Comparison of ENCODE assay signal across 26 cellular contexts in the genomic region with DNA sequence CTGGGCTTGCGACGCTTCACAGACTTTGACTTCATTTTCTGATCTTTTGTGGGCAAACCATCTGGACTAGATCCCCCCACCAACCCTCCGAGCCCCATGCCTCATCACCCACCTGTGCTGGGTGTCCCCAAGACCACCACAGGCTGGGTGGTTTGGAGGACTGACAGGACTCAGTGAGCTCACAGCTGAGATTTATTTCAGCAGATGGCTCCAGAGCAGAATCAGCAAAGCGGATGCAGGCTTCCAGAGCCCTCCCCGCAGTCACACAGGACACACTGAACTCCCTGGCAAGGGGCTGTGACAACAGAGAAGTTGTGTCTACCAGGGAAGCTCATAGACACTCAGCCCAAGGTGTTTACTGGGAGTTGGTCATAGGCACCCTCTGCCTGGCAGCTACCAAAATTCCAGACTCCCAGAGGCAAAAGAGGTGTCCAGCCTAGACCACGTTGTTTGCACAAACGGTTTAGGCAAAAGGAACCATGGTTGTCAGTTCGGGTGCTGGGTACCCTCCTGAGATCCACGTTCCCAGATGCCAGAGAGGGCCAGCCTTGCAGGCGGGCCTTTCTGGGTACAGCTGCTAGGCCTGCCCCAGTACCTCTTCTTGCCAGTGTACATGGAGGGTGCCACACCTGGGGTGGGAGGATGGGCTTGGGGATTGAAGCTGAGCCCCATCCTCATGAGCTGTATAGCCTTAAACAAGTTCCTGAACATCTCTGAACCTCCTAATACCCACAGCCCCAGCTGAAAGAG.
"Had no signal": no experiment of that assay in that cellular context is flagged by ENCODE, and none has a peak within 500 bp of the region (broad histone marks: within the 10 kb centered on the region; RNA-seq: fewer than 3 reads in every experiment).

No MANE protein-coding gene starts in this region.

- DNase-seq: activated CD4-positive, alpha-beta T cell treated with anti-CD3 and anti-CD28 coated beads for 4 hours; activated CD8-positive, alpha-beta memory T cell treated with anti-CD3 and anti-CD28 coated beads, Interleukin-2, amount 50 U/mL, for 48 hours; activated CD8-positive, alpha-beta T cell treated with anti-CD3 and anti-CD28 coated beads, Interleukin-2, amount 10 ng/mL, durations not matched to agents 7 days and 5 days; activated effector memory CD4-positive, alpha-beta T cell treated with anti-CD3 and anti-CD28 coated beads, Interleukin-2, amount 50 U/mL, for 16 hours; activated naive CD4-positive, alpha-beta T cell treated with anti-CD3 and anti-CD28 coated beads for 36 hours; activated naive CD8-positive, alpha-beta T cell treated with anti-CD3 and anti-CD28 coated beads, Interleukin-2, amount 10 ng/mL, durations not matched to agents 7 days and 5 days; activated T-cell treated with anti-CD3 and anti-CD28 coated beads, Interleukin-2, amount 50 U/mL, for 1 hour; adrenal gland; MV-4-11; NCI-H1092 treated with DMSO at 0.1 percent for 48 hours; NCI-H1417 treated with DMSO at 0.1 percent for 48 hours; NCI-H1694; NCI-H2029 treated with DMSO at 0.1 percent for 48 hours; NCI-H345; NCI-H69; NK-92 treated with Interleukin-12 subunit alpha and Interleukin-12 subunit beta, amount 100 ng/mL, for 24 hours; OCI-M1; Right ventricle myocardium superior; RPMI8226; SJCRH30; SK-N-SH; T-helper 1 cell had no signal

- H3K4me1 ChIP-seq: breast epithelium, SJCRH30 had no signal

- H3K4me2 ChIP-seq: KMS-11, SK-N-SH had no signal

- ATAC-seq: activated CD4-positive, CD25-positive, alpha-beta regulatory T cell treated with anti-CD3 and anti-CD28 coated beads, Interleukin-2, amount 50 U/mL, for 24 hours; activated CD8-positive, alpha-beta T cell treated with anti-CD3 and anti-CD28 coated beads, Interleukin-2, amount 10 ng/mL, durations not matched to agents 7 days and 5 days; Panc1 had no signal

- H3K9me3 ChIP-seq: adrenal gland, breast epithelium, SJCRH30, SK-N-SH had no signal

- H3K9me3 Mint-ChIP-seq: activated naive CD4-positive, alpha-beta T cell treated with anti-CD3 and anti-CD28 coated beads for 36 hours; activated naive CD8-positive, alpha-beta T cell treated with anti-CD3 and anti-CD28 coated beads, Interleukin-2, amount 10 ng/mL, durations not matched to agents 7 days and 5 days had no signal

- H3K27me3 Mint-ChIP-seq: activated naive CD8-positive, alpha-beta T cell treated with anti-CD3 and anti-CD28 coated beads, Interleukin-2, amount 10 ng/mL, durations not matched to agents 7 days and 5 days had no signal

- H3K4me3 ChIP-seq: adrenal gland, breast epithelium, SJCRH30 had no signal

- H3K9ac ChIP-seq: KMS-11, SK-N-SH had no signal

- H3K4me3 Mint-ChIP-seq: activated CD8-positive, alpha-beta T cell treated with anti-CD3 and anti-CD28 coated beads, Interleukin-2, amount 10 ng/mL, durations not matched to agents 7 days and 5 days; activated naive CD4-positive, alpha-beta T cell treated with anti-CD3 and anti-CD28 coated beads for 36 hours; activated naive CD8-positive, alpha-beta T cell treated with anti-CD3 and anti-CD28 coated beads, Interleukin-2, amount 10 ng/mL, durations not matched to agents 7 days and 5 days had no signal

- H3K27ac ChIP-seq: adrenal gland, breast epithelium, KMS-11, SJCRH30 had no signal

- H3K27ac Mint-ChIP-seq: activated CD8-positive, alpha-beta T cell treated with anti-CD3 and anti-CD28 coated beads, Interleukin-2, amount 10 ng/mL, durations not matched to agents 7 days and 5 days; activated naive CD4-positive, alpha-beta T cell treated with anti-CD3 and anti-CD28 coated beads for 36 hours; activated naive CD8-positive, alpha-beta T cell treated with anti-CD3 and anti-CD28 coated beads, Interleukin-2, amount 10 ng/mL, durations not matched to agents 7 days and 5 days had no signal

- H3K27me3 ChIP-seq: adrenal gland, SJCRH30 had no signal

- H3K36me3 ChIP-seq: adrenal gland, breast epithelium, SJCRH30 had no signal
